8 cellular contexts compared by ENCODE assay signal in genomic region chr4:35986537-35986936, GRCh38.
"Had no signal": no experiment of that assay in that cellular context is flagged by ENCODE, and none has a peak within 500 bp of the region (broad histone marks: within the 10 kb centered on the region; RNA-seq: fewer than 3 reads in every experiment).

No MANE protein-coding gene starts in this region.

- H3K9ac ChIP-seq: KMS-11 had no signal

- H3K4me2 ChIP-seq: KMS-11 had no signal

- FAIRE-seq: HepG2, HTR-8/SVneo, K562 had no signal

- H3K4me3 ChIP-seq: K562 had no signal

- ATAC-seq: HepG2, K562 had no signal

- DNase-seq: IMR-90, KBM-7, KG1 had no signal

- H3K27ac ChIP-seq: HL-60, KMS-11 had no signal
